Comparison of ENCODE assay signal across 1 cellular context in genomic region chr1:234730110-234730509, GRCh38.
TF ChIP-seq lines count a peak whose summit lies in the region.

No MANE protein-coding gene starts in this region.

TF ChIP-seq in K562, 482 proteins besides CTCF, POLR2A, EP300 and RAD21 (continued from another document and continues in another):
- 0 out of 2 replicates have a peak, but pooled peaks have one; percentile 5 for TF ChIP-seq ZBTB33 (CRISPR knock-in tag; IDR thresholded peaks at IDR 0.05)
- 0 out of 2 replicates have a peak, but pooled peaks have one; percentile 33 for TF ChIP-seq ZNF707 (CRISPR knock-in tag; conservative IDR thresholded peaks at IDR 0.05)
- no peak for TF ChIP-seq ZBED1 (IDR thresholded peaks at IDR 0.05)
- no peak for TF ChIP-seq TEAD1 (CRISPR knock-in tag; IDR thresholded peaks at IDR 0.05)
- TF ChIP-seq SNAPC5 (CRISPR knock-in tag; IDR thresholded peaks at IDR 0.05): no peak
- TF ChIP-seq ZNF407 (IDR thresholded peaks at IDR 0.05; ENCODE audit: low read depth): no peak
- TF ChIP-seq KDM1A (IDR thresholded peaks at IDR 0.05): peak; percentile 76 to 83
- no peak for TF ChIP-seq DACH1 (IDR thresholded peaks at IDR 0.05; ENCODE audit: partially characterized antibody)
- no peak for TF ChIP-seq NKRF (IDR thresholded peaks at IDR 0.05; ENCODE audit: borderline replicate concordance)
- TF ChIP-seq HMGN3 (IDR thresholded peaks at IDR 0.05; ENCODE audit: borderline replicate concordance, extremely low read depth, insufficient read length, low read depth, low read length): no peak
- TF ChIP-seq SPI1 (IDR thresholded peaks at IDR 0.05; ENCODE audit: borderline replicate concordance, low read depth, low read length): peak; percentile 94
- no peak for TF ChIP-seq RNF2 (IDR thresholded peaks at IDR 0.05)
- peak; percentile 48; the same call in 1 of the 2 replicates for TF ChIP-seq NR2C1 (IDR thresholded peaks at IDR 0.05)
- peak; percentile 47; the same call in 1 of the 2 replicates for TF ChIP-seq NR2C1 (tag; IDR thresholded peaks at IDR 0.05)
- TF ChIP-seq TBP (optimal IDR thresholded peaks at IDR 0.05; ENCODE audit: low read depth, low read length): no peak
- no peak for TF ChIP-seq CGGBP1 (CRISPR knock-in tag; IDR thresholded peaks at IDR 0.05)
- no peak for TF ChIP-seq ZNF589 (CRISPR knock-in tag; IDR thresholded peaks at IDR 0.05; ENCODE audit: low read depth)
- TF ChIP-seq BRCA1 (IDR thresholded peaks at IDR 0.05): no peak
- TF ChIP-seq BRCA1 (CRISPR knock-in tag; IDR thresholded peaks at IDR 0.05): no peak
- TF ChIP-seq ILK (tag; IDR thresholded peaks at IDR 0.05; ENCODE audit: borderline replicate concordance, low read depth): no peak
- peak; percentile 42; the same call in 1 of the 2 replicates for TF ChIP-seq GABPB1 (CRISPR knock-in tag; IDR thresholded peaks at IDR 0.05)
- TF ChIP-seq E2F3 (CRISPR knock-in tag; IDR thresholded peaks at IDR 0.05): no peak
- TF ChIP-seq L3MBTL2 (IDR thresholded peaks at IDR 0.05): no peak
- no peak for TF ChIP-seq GABPB2 (CRISPR knock-in tag; conservative IDR thresholded peaks at IDR 0.05)
- no peak for TF ChIP-seq ZFP91 (CRISPR knock-in tag; IDR thresholded peaks at IDR 0.05)
- TF ChIP-seq TAF1 (IDR thresholded peaks at IDR 0.05; ENCODE audit: control insufficient read depth, extremely low read depth, insufficient read depth, low read length, severe bottlenecking): no peak
- no peak for TF ChIP-seq ZNF561 (CRISPR knock-in tag; conservative IDR thresholded peaks at IDR 0.05)
- 0 out of 2 replicates have a peak, but pooled peaks have one; percentile 22 for TF ChIP-seq SP1 (CRISPR knock-in tag; IDR thresholded peaks at IDR 0.05)
- TF ChIP-seq ZBTB12 (CRISPR knock-in tag; IDR thresholded peaks at IDR 0.05): no peak
- no peak for TF ChIP-seq GTF2B (IDR thresholded peaks at IDR 0.05; ENCODE audit: extremely low read depth, insufficient read length)
- no peak for TF ChIP-seq TOE1 (IDR thresholded peaks at IDR 0.05; ENCODE audit: borderline replicate concordance)
- TF ChIP-seq TOE1 (CRISPR knock-in tag; IDR thresholded peaks at IDR 0.05; ENCODE audit: borderline replicate concordance, low read depth): no peak
- no peak for TF ChIP-seq ZNF146 (CRISPR knock-in tag; IDR thresholded peaks at IDR 0.05; ENCODE audit: unreplicated experiment)
- no peak for TF ChIP-seq ILF3 (IDR thresholded peaks at IDR 0.05; ENCODE audit: borderline replicate concordance)
- TF ChIP-seq ZNF277 (CRISPR knock-in tag; IDR thresholded peaks at IDR 0.05; ENCODE audit: borderline replicate concordance): no peak
- TF ChIP-seq JUND (IDR thresholded peaks at IDR 0.05; ENCODE audit: borderline replicate concordance, low read depth, low read length): no peak
- no peak for TF ChIP-seq JUND (tag; IDR thresholded peaks at IDR 0.05; ENCODE audit: borderline replicate concordance, low read depth, low read length)
- TF ChIP-seq AFF4 (CRISPR knock-in tag; IDR thresholded peaks at IDR 0.05): 0 out of 2 replicates have a peak, but pooled peaks have one; percentile 15
